Comparison of ENCODE assay signal across 3 cellular contexts in the genomic region with DNA sequence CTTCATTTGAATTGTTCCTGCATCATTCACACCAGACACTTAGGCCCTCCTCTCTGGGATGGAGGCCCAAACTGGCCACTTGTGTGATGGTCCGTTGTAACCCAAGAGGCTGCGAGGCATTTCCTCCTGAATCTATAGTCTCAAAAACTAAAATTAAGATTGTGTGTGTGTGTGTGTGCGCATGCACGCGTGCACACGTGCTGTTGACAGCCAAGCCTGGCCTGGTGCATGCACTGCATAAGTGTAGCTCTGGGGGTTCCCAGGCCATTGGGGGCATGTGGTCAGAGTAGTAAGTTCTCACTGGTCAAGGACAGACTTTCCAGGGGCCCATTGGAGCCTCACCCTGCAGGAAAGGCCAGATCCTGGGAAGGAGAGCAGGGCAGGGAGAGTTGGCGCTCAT. TPM values are rescaled to one million over a fixed set of nuclear protein-coding genes. Genes with fewer than 3 reads are reported as not detected.
"Had no signal": no experiment of that assay in that cellular context is flagged by ENCODE, and none has a peak within 500 bp of the region (broad histone marks: within the 10 kb centered on the region; RNA-seq: fewer than 3 reads in every experiment).

No MANE protein-coding gene starts in this region.

RNA-seq across cellular contexts. Expression of gene BMP8A, which starts 26.5 kb away (rescaled TPM):
- total RNA-seq: RPMI7951, SJSA1, SK-MEL-5 had no signal
